In genomic region chr19:772043-772442, GRCh38 we compare ENCODE assay signal across 1 cellular context.
TF ChIP-seq lines count a peak whose summit lies in the region.

No MANE protein-coding gene starts in this region.

TF ChIP-seq in HEK293, 187 proteins besides CTCF, POLR2A, EP300 and RAD21:
- TF ChIP-seq ZNF280D (tag by site-specific recombination; IDR thresholded peaks at IDR 0.05) = no peak
- peak; percentile 99 for TF ChIP-seq ZNF623 (tag by site-specific recombination; IDR thresholded peaks at IDR 0.05)
